In genomic region chr5:178130234-178130575, GRCh38 we compare ENCODE assay signal across 9 cellular contexts. TPM values are rescaled to one million over a fixed set of nuclear protein-coding genes. Genes with fewer than 3 reads are reported as not detected.
DNase-seq lines count a peak whose midpoint lies in the region; ATAC-seq, FAIRE-seq and TF ChIP-seq lines count a peak whose summit lies in the region.
"Not testable (repeated sequence)": the region's sequence is repeated elsewhere in the genome, so short reads cannot be mapped to it uniquely, and the experiment has no call there.
"Had no signal": no experiment of that assay in that cellular context is flagged by ENCODE, and none has a peak within 500 bp of the region (broad histone marks: within the 10 kb centered on the region; RNA-seq: fewer than 3 reads in every experiment).

No MANE protein-coding gene starts in this region.

- dilution Hi-C loops in IMR-90 (cut with HindIII; ENCODE audit: low sequenced_read_pairs, unreplicated experiment), result not testable (repeated sequence)

- peak overlapping the region; percentile 17 for H2BK5ac ChIP-seq in IMR-90 (ENCODE audit: low read depth, low read length, poor library complexity, severe bottlenecking)

- in situ Hi-C loops in IMR-90 (cut with MboI; ENCODE audit: low sequenced_read_pairs), result not testable (repeated sequence)

- WGBS in IMR-90 (ENCODE audit: extremely low coverage in 2 of 2, insufficient read length in 1 of 2), 2 experiments, result no CpG with 5 or more reads among the region's 11 CpGs
- WGBS in esophagus muscularis mucosa, result 11% methylated on average over 11 of the region's 11 CpGs

- H3K27ac ChIP-seq in IMR-90 (ENCODE audit: insufficient read depth, low read length), result peak overlapping the region; percentile 75
- peak overlapping the region; percentile 22 for H3K27ac ChIP-seq in astrocyte (ENCODE audit: low read depth, low read length)
- H3K27ac ChIP-seq in esophagus muscularis mucosa (replicated peaks in 1 of 4), result peak overlapping the region; percentile 94 to 99 (median 95)
- H3K27ac ChIP-seq in left lung, result peak overlapping the region; percentile 82 to 87
- peak overlapping the region; percentile 82 to 96 for H3K27ac ChIP-seq in thoracic aorta

- H3K9me3 Mint-ChIP-seq in CD14-positive monocyte; astrocyte (ENCODE audit: unreplicated experiment); osteocyte (ENCODE audit: unreplicated experiment): not testable (repeated sequence)

- H2AK9ac ChIP-seq in IMR-90 (replicated peaks; ENCODE audit: low read depth, low read length, poor library complexity), result peak overlapping the region; percentile 91

- H2AFZ ChIP-seq in IMR-90 (replicated peaks; ENCODE audit: low read length, poor library complexity) (peak overlapping the region; percentile 98), astrocyte (ENCODE audit: low read depth, low read length) (peak overlapping the region; percentile 80)

- H3K9me3 ChIP-seq in IMR-90 (ENCODE audit: control insufficient read depth, insufficient read depth, low read length); T-helper 17 cell (ENCODE audit: control insufficient read depth, low read length, poor library complexity, severe bottlenecking); astrocyte (ENCODE audit: insufficient read depth, low read depth, low read length); esophagus muscularis mucosa; left lung; thoracic aorta: not testable (repeated sequence)

- CTCF ChIA-PET in IMR-90 (lab: Yijun Ruan, JAX), result interaction anchor here (0.6 to 1.0 kb wide), 2 partner anchors 9 to 52 kb away, joined by 3 to 4 read pairs; no protein-coding TSS in a partner anchor

- H3K9ac ChIP-seq in IMR-90 (ENCODE audit: low read depth, low read length), result peak overlapping the region; percentile 64
- peak overlapping the region; percentile 84 for H3K9ac ChIP-seq in astrocyte (ENCODE audit: low read length)

- not testable (repeated sequence) for TF ChIP-seq POLR2A in IMR-90 (IDR thresholded peaks at IDR 0.05; ENCODE audit: low read depth, low read length); esophagus muscularis mucosa (IDR thresholded peaks at IDR 0.05; ENCODE audit: low read depth)

- DNase-seq in CD14-positive monocyte (ENCODE audit: low spot score); T-helper 17 cell; astrocyte (ENCODE audit: low read depth); esophagus muscularis mucosa (ENCODE audit: extremely low spot score); left lung; osteocyte (ENCODE audit: extremely low spot score, unreplicated experiment); thoracic aorta (ENCODE audit: low spot score): not testable (repeated sequence)
- DNase-seq in IMR-90, result peak; percentile 21

- H2AK5ac ChIP-seq in IMR-90 (ENCODE audit: low read depth, low read length), result not testable (repeated sequence)

- peaks cover 6 to 28% (median 13%) of the 10 kb centered on the region in 3 donors for H3K27me3 Mint-ChIP-seq in CD14-positive monocyte (ENCODE audit: low read depth in 3 of 3)
- H3K27me3 Mint-ChIP-seq in T-helper 17 cell; astrocyte (ENCODE audit: low read depth, unreplicated experiment); osteocyte (ENCODE audit: unreplicated experiment): not testable (repeated sequence)

- not testable (repeated sequence) for H3K27me3 ChIP-seq in IMR-90 (ENCODE audit: control insufficient read depth, insufficient read depth, low read length); astrocyte (ENCODE audit: insufficient read depth, low read length); esophagus muscularis mucosa; left lung; thoracic aorta (replicated peaks; ENCODE audit: insufficient read depth)

- H3K14ac ChIP-seq in IMR-90 (replicated peaks; ENCODE audit: low read depth, low read length), result not testable (repeated sequence)

- peaks cover 16 to 21% of the 10 kb centered on the region in 2 donors for H3K36me3 Mint-ChIP-seq in CD14-positive monocyte
- H3K36me3 Mint-ChIP-seq in T-helper 17 cell (ENCODE audit: low read depth); astrocyte (ENCODE audit: low read depth, unreplicated experiment); osteocyte (ENCODE audit: unreplicated experiment): not testable (repeated sequence)

- H2BK20ac ChIP-seq in IMR-90 (ENCODE audit: low read depth, low read length), result not testable (repeated sequence)

- H3K4ac ChIP-seq in IMR-90 (ENCODE audit: low read depth, low read length), result peak overlapping the region; percentile 73; the same call in 1 of the 2 replicates

- H3K27ac Mint-ChIP-seq in CD14-positive monocyte, result peak overlapping the region in 1 of 7 donors; percentile 12
- H3K27ac Mint-ChIP-seq in T-helper 17 cell, result peak overlapping the region; percentile 69
- peak overlapping the region; percentile 34 for H3K27ac Mint-ChIP-seq in astrocyte (ENCODE audit: unreplicated experiment)
- H3K27ac Mint-ChIP-seq in osteocyte (ENCODE audit: unreplicated experiment), result peak overlapping the region; percentile 77

- not testable (repeated sequence) for H3K23ac ChIP-seq in IMR-90 (ENCODE audit: low read depth, low read length)

- BruUV-seq in IMR-90 (replicated peaks; lab: Mats Ljungman, UMichigan), result not testable (repeated sequence)

- peak overlapping the region; percentile 62 to 94; a peak in 3 of 4 replicates for H4K8ac ChIP-seq in IMR-90 (ENCODE audit: low read depth in 2 of 2, low read length in 2 of 2)

- not testable (repeated sequence) for H3K4me1 ChIP-seq in IMR-90 (ENCODE audit: control insufficient read depth, insufficient read depth, low read length); astrocyte (ENCODE audit: insufficient read depth, low read length)
- H3K4me1 ChIP-seq in esophagus muscularis mucosa (peaks cover 17 to 24% (median 20%) of the 10 kb centered on the region in 4 donors), left lung (peaks cover 8 to 27% of the 10 kb centered on the region in 2 donors), thoracic aorta (ENCODE audit: control insufficient read depth in 1 of 2, low read depth in 2 of 2) (peaks cover 12 to 20% of the 10 kb centered on the region in 2 donors)

- TF ChIP-seq EP300 in esophagus muscularis mucosa (IDR thresholded peaks at IDR 0.05), result not testable (repeated sequence)

- not testable (repeated sequence) for FAIRE-seq in astrocyte (lab: Jason Lieb, UNC)

- H3K36me3 ChIP-seq in IMR-90 (ENCODE audit: control insufficient read depth, insufficient read depth, low read length); astrocyte (ENCODE audit: insufficient read depth, low read length); thoracic aorta: not testable (repeated sequence)
- H3K36me3 ChIP-seq in esophagus muscularis mucosa (peaks cover 10 to 21% (median 14%) of the 10 kb centered on the region in 4 donors), left lung (peaks cover 0 to 17% of the 10 kb centered on the region in 2 donors)

- ATAC-seq in IMR-90 (ENCODE audit: low read depth); T-helper 17 cell; thoracic aorta (ENCODE audit: insufficient number of reproducible peaks, low FRiP score, low read depth): not testable (repeated sequence)
- ATAC-seq in left lung, result peak; percentile 46

- POLR2A ChIA-PET in IMR-90 (lab: Charles Lee; ENCODE audit: unreplicated experiment), result not testable (repeated sequence)

- peaks cover 24% of the 10 kb centered on the region for H3K4me1 Mint-ChIP-seq in CD14-positive monocyte
- H3K4me1 Mint-ChIP-seq in T-helper 17 cell, result peaks cover 16% of the 10 kb centered on the region
- not testable (repeated sequence) for H3K4me1 Mint-ChIP-seq in astrocyte (ENCODE audit: low read depth, unreplicated experiment)
- peaks cover 14% of the 10 kb centered on the region for H3K4me1 Mint-ChIP-seq in osteocyte (ENCODE audit: unreplicated experiment)

- peak overlapping the region; percentile 73 to 87 for H3K4me3 Mint-ChIP-seq in CD14-positive monocyte
- H3K4me3 Mint-ChIP-seq in T-helper 17 cell, result peak overlapping the region; percentile 60
- peak overlapping the region; percentile 81 for H3K4me3 Mint-ChIP-seq in astrocyte (ENCODE audit: unreplicated experiment)
- peak overlapping the region; percentile 75 for H3K4me3 Mint-ChIP-seq in osteocyte (ENCODE audit: unreplicated experiment)

- not testable (repeated sequence) for TF ChIP-seq CTCF in CD14-positive monocyte (IDR thresholded peaks at IDR 0.05); IMR-90 (conservative IDR thresholded peaks at IDR 0.05; ENCODE audit: low read depth, low read length); astrocyte (IDR thresholded peaks at IDR 0.05; ENCODE audit: insufficient read depth, low read depth, low read length); esophagus muscularis mucosa (IDR thresholded peaks at IDR 0.05); left lung (IDR thresholded peaks at IDR 0.05); osteocyte (IDR thresholded peaks at IDR 0.05); thoracic aorta (IDR thresholded peaks at IDR 0.05)

- not testable (repeated sequence) for H2BK120ac ChIP-seq in IMR-90 (ENCODE audit: low read depth, low read length)

- peaks cover 4 to 16% of the 10 kb centered on the region in 2 experiments for H3K79me1 ChIP-seq in IMR-90 (ENCODE audit: low read depth in 1 of 2, low read length in 2 of 2)

- H3K4me3 ChIP-seq in IMR-90 (ENCODE audit: insufficient read depth, low read depth, low read length) (peak overlapping the region; percentile 66), astrocyte (ENCODE audit: insufficient read depth, low read depth, low read length) (peak overlapping the region; percentile 70), esophagus muscularis mucosa (peak overlapping the region; percentile 75 to 88 (median 82)), left lung (peak overlapping the region; percentile 76 to 82), thoracic aorta (peak overlapping the region; percentile 75)

- not testable (repeated sequence) for H4K91ac ChIP-seq in IMR-90 (ENCODE audit: insufficient read depth, low read depth, low read length)

- intact Hi-C loops in CD14-positive monocyte (cut with micrococcal nuclease), result loop anchor here in 1 of 2 donors (2.0 to 10.0 kb wide), 2 partner anchors 25 to 1715 kb away; partner anchors contain the start of gene CLTB
- intact Hi-C loops in IMR-90 (cut with micrococcal nuclease), result loop anchor here (5.0 kb wide), 1 partner anchor 53 kb away; no protein-coding TSS in a partner anchor
- intact Hi-C loops in esophagus muscularis mucosa (cut with DNase I); left lung (cut with DNase I): not testable (repeated sequence)

- H3K4me2 ChIP-seq in IMR-90 (ENCODE audit: low read depth, low read length) (peak overlapping the region; percentile 81), astrocyte (ENCODE audit: low read length) (peak overlapping the region; percentile 89)

- not testable (repeated sequence) for TF ChIP-seq RAD21 in IMR-90 (IDR thresholded peaks at IDR 0.05; ENCODE audit: low read length)

- H4K5ac ChIP-seq in IMR-90 (ENCODE audit: low read depth, low read length), result peak overlapping the region; percentile 31

- not testable (repeated sequence) for H2BK15ac ChIP-seq in IMR-90 (ENCODE audit: low read depth, low read length)

- not testable (repeated sequence) for H3K18ac ChIP-seq in IMR-90 (ENCODE audit: low read depth, low read length)

- not testable (repeated sequence) for H4K20me1 ChIP-seq in IMR-90 (ENCODE audit: insufficient read depth, low read length); astrocyte (ENCODE audit: insufficient read depth, low read length)

- peak overlapping the region; percentile 35; the same call in 1 of the 2 replicates for H3K56ac ChIP-seq in IMR-90 (ENCODE audit: extremely low read depth, insufficient read depth, low read length)

- H3K79me2 ChIP-seq in astrocyte (ENCODE audit: insufficient read depth, low read length), result not testable (repeated sequence)

- not testable (repeated sequence) for H3K9me1 ChIP-seq in IMR-90 (ENCODE audit: insufficient read depth, low read length)

RNA-seq across cellular contexts. Expression of gene RMND5B, which starts 0.6 kb away (rescaled TPM):
- polyA plus RNA-seq in CD14-positive monocyte (10 to 100 TPM; 20.9 to 23.9 TPM), IMR-90 (2012; rRNA removed) (19.5 and 21.6 TPM in 2 replicates)
- total RNA-seq in IMR-90 (2012; rRNA removed) (11.7 and 14.0 TPM in 2 replicates), T-helper 17 cell (10 to 100 TPM; 14.7 to 15.3 TPM), astrocyte (14.3 and 15.7 TPM in 2 replicates), esophagus muscularis mucosa (10 to 100 TPM; 43.2 to 53.9 (median 45.4) TPM), left lung (10 to 100 TPM; 30.8 to 41.5 TPM), osteocyte (38.8 and 39.5 TPM in 2 replicates), thoracic aorta (10 to 100 TPM; 45.0 to 59.4 TPM)
- 17.7 and 18.8 TPM in 2 replicates for polyA plus RNA-seq in IMR-90 (2012; cell fraction: cytosol; rRNA removed)
- polyA plus RNA-seq in IMR-90 (2012; cell fraction: nucleus; rRNA removed; ENCODE audit: low replicate concordance), result 31.0 and 42.5 TPM in 2 replicates

RNA-seq across cellular contexts. Expression of gene N4BP3, which starts 16.9 kb away (rescaled TPM):
- polyA plus RNA-seq in CD14-positive monocyte, result not detected
- total RNA-seq in IMR-90 (2012; rRNA removed), result under 0.01 and 0.18 TPM in 2 replicates
- 0.14 and 0.16 TPM in 2 replicates for polyA plus RNA-seq in IMR-90 (2012; rRNA removed)
- polyA plus RNA-seq in IMR-90 (2012; cell fraction: cytosol; rRNA removed), result 0.10 and 0.16 TPM in 2 replicates
- polyA plus RNA-seq in IMR-90 (2012; cell fraction: nucleus; rRNA removed; ENCODE audit: low replicate concordance), result 0.19 and 0.30 TPM in 2 replicates
- 1 to 10 TPM; 8.5 to 9.0 TPM for total RNA-seq in T-helper 17 cell
- total RNA-seq in astrocyte, result 0.75 and 1.3 TPM in 2 replicates
- 1 to 10 TPM; 1.7 to 4.3 (median 2.2) TPM for total RNA-seq in esophagus muscularis mucosa
- 1 to 10 TPM; 3.6 to 6.2 TPM for total RNA-seq in left lung
- 0.55 and 0.64 TPM in 2 replicates for total RNA-seq in osteocyte
- under 1 TPM in 1 of 2 donors, not detected in 1; 0.07 TPM for total RNA-seq in thoracic aorta

RNA-seq across cellular contexts. Expression of gene NHP2, which starts 23.5 kb away (rescaled TPM):
- 100 to 1,000 TPM; 108 to 139 TPM for polyA plus RNA-seq in CD14-positive monocyte
- 278 and 302 TPM in 2 replicates for total RNA-seq in IMR-90 (2012; rRNA removed)
- 180 and 207 TPM in 2 replicates for polyA plus RNA-seq in IMR-90 (2012; rRNA removed)
- 281 and 300 TPM in 2 replicates for polyA plus RNA-seq in IMR-90 (2012; cell fraction: cytosol; rRNA removed)
- 73.8 and 99.0 TPM in 2 replicates for polyA plus RNA-seq in IMR-90 (2012; cell fraction: nucleus; rRNA removed; ENCODE audit: low replicate concordance)
- 10 to 100 TPM; 62.2 to 62.4 TPM for total RNA-seq in T-helper 17 cell
- total RNA-seq in astrocyte, result 135 and 149 TPM in 2 replicates
- total RNA-seq in esophagus muscularis mucosa, result 100 to 1,000 TPM; 109 to 215 (median 162) TPM
- total RNA-seq in left lung, result 100 to 1,000 TPM in 1 of 2 donors, 10 to 100 TPM in 1; 65.0 to 105 TPM
- total RNA-seq in osteocyte, result 91.0 and 94.2 TPM in 2 replicates
- total RNA-seq in thoracic aorta, result 100 to 1,000 TPM in 1 of 2 donors, 10 to 100 TPM in 1; 99.4 to 107 TPM

RNA-seq across cellular contexts. Expression of gene GMCL2, which starts 57.0 kb away (rescaled TPM):
- polyA plus RNA-seq in CD14-positive monocyte (not detected), IMR-90 (2012; rRNA removed) (not detected in 2 replicates)
- total RNA-seq in IMR-90 (2012; rRNA removed) (not detected in 2 replicates), T-helper 17 cell (not detected), astrocyte (not detected in 2 replicates), esophagus muscularis mucosa (not detected), left lung (not detected), osteocyte (not detected in 2 replicates), thoracic aorta (not detected)
- polyA plus RNA-seq in IMR-90 (2012; cell fraction: cytosol; rRNA removed), result not detected in 2 replicates
- not detected in 2 replicates for polyA plus RNA-seq in IMR-90 (2012; cell fraction: nucleus; rRNA removed; ENCODE audit: low replicate concordance)
- total RNA-seq: posterior vena cava had no signal

Comparison
In these comparisons a context has a peak if more than half of its experiments do, and no peak if none do; other contexts are left out.
1. H3K27ac ChIP-seq: peak in every context shown above with its lines; median percentile 95 in esophagus muscularis mucosa; 89 in thoracic aorta; 84 in left lung; 75 in IMR-90; 22 in astrocyte.